14 cellular contexts compared by ENCODE assay signal in the genomic region with DNA sequence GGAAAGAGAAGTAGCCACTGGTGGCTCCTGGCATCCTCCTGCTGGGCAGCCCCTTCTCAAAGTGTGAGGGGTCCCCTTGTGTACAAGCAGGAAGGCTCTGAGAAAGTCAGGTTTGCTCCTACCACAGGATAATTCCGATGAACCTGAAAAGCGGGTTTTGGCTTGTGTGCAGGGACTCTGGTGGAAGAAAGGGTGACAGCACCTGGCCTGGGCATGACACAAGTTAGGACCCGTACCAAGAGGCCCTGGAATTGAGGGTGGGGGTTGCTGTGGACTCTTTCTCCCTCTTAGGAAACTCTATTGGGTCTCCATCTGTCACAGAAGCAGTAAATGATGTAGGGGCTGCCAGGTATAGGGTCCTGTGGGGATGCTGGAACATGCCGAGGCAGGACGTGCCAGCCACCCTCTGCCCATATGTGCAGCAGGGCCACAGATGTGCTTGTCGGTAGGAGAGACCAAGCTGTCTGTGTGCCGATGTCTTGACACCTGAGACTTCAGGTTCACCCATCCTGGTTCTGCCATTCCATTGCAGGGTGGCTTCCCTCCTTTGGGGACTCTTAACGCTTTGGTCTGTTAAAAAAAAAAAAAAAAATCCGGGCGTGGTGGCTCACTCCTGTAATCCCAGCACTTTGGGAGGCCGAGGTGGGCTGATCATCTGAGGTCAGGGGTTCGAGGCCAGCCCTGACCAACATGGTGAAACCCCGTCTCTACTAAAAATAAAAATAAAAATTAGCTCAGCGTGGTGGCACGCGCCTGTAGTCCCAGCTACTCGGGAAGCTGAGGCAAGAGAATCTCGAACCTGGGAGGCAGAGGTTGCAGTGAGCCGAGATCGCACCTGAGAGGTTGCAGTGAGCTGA. TPM values are rescaled to one million over a fixed set of nuclear protein-coding genes. Genes with fewer than 3 reads are reported as not detected.
A peak's percentile ranks its signal among the peaks of the same experiment; 100 is the strongest.
DNase-seq lines count a peak whose midpoint lies in the region; ATAC-seq and TF ChIP-seq lines count a peak whose summit lies in the region.
"Had no signal": no experiment of that assay in that cellular context is flagged by ENCODE, and none has a peak within 500 bp of the region (broad histone marks: within the 10 kb centered on the region; RNA-seq: fewer than 3 reads in every experiment).

No MANE protein-coding gene starts in this region.

- no peak overlapping the region for H2BK15ac ChIP-seq in H9 (ENCODE audit: low read depth, low read length)

- H2AFZ ChIP-seq in H9 (ENCODE audit: low read length): no peak overlapping the region
- no peak overlapping the region for H2AFZ ChIP-seq in smooth muscle cell (ENCODE audit: low read depth)

- no peak overlapping the region for H3K4ac ChIP-seq in H9 (ENCODE audit: low read depth, low read length)

- no peak overlapping the region for H3K4me2 ChIP-seq in H9 (ENCODE audit: insufficient read depth, insufficient read length, low read length)
- H3K4me2 ChIP-seq in smooth muscle cell: no peak overlapping the region

- H3K27ac ChIP-seq in H9 (ENCODE audit: insufficient read length, low read depth, low read length) (no peak overlapping the region), smooth muscle cell (ENCODE audit: low read depth) (peak overlapping the region; percentile 96)
- H3K27ac ChIP-seq: pancreas, vagina had no signal

- H3K27me3 ChIP-seq in H9 (ENCODE audit: insufficient read depth, low read length) (no peaks in the 10 kb centered on the region), smooth muscle cell (ENCODE audit: low read depth) (no peaks in the 10 kb centered on the region)
- H3K27me3 ChIP-seq: pancreas, vagina had no signal

- no peak overlapping the region for H2BK12ac ChIP-seq in H9 (ENCODE audit: insufficient read length, low read depth, low read length)

- CTCF ChIA-PET in activated naive CD4-positive, alpha-beta T cell treated with anti-CD3 and anti-CD28 coated beads, Interleukin-2, amount 10 ng/mL, durations not matched to agents 7 days and 5 days (lab: Charles Lee): no interaction called here
- CTCF ChIA-PET in activated naive CD4-positive, alpha-beta T cell treated with anti-CD3 and anti-CD28 coated beads for 36 hours (lab: Charles Lee): no interaction called here

- H3K14ac ChIP-seq in H9 (ENCODE audit: insufficient read depth, low read length): no peak overlapping the region

- H3K27ac Mint-ChIP-seq in activated naive CD4-positive, alpha-beta T cell treated with anti-CD3 and anti-CD28 coated beads, Interleukin-2, amount 10 ng/mL, durations not matched to agents 7 days and 5 days: no peak overlapping the region
- no peak overlapping the region for H3K27ac Mint-ChIP-seq in activated naive CD4-positive, alpha-beta T cell treated with anti-CD3 and anti-CD28 coated beads for 36 hours
- H3K27ac Mint-ChIP-seq in H9: no peak overlapping the region
- peak overlapping the region; percentile 41 to 73 for H3K27ac Mint-ChIP-seq in effector memory CD8-positive, alpha-beta T cell
- no peak overlapping the region for H3K27ac Mint-ChIP-seq in activated CD4-positive, alpha-beta T cell treated with anti-CD3 and anti-CD28 coated beads, Interleukin-2, amount 10 ng/mL, durations not matched to agents 24 days and 14 days
- H3K27ac Mint-ChIP-seq in nephron progenitor cell: no peak overlapping the region

- peaks cover 29% of the 10 kb centered on the region for H3F3A ChIP-seq in smooth muscle cell (ENCODE audit: low read depth)

- H4K91ac ChIP-seq in H9 (ENCODE audit: insufficient read length, low read depth, low read length): no peak overlapping the region

- H3K9me3 ChIP-seq in H9 (ENCODE audit: control insufficient read depth, low read depth, low read length): no peaks in the 10 kb centered on the region
- no peaks in the 10 kb centered on the region for H3K9me3 ChIP-seq in smooth muscle cell (replicated peaks; ENCODE audit: low read depth)
- H3K9me3 ChIP-seq: pancreas had no signal

- no peak overlapping the region for H3K4me3 ChIP-seq in smooth muscle cell
- H3K4me3 ChIP-seq: pancreas, vagina had no signal

- H3K36me3 ChIP-seq in smooth muscle cell (ENCODE audit: low read depth): no peaks in the 10 kb centered on the region

- no peak overlapping the region for H2BK5ac ChIP-seq in H9 (ENCODE audit: insufficient read length, low read length)

- TF ChIP-seq CTCF in H9 (conservative IDR thresholded peaks at IDR 0.05): no peak
- no peak for TF ChIP-seq CTCF in smooth muscle cell (IDR thresholded peaks at IDR 0.05; ENCODE audit: borderline replicate concordance, insufficient read depth, poor library complexity, severe bottlenecking)
- TF ChIP-seq CTCF in nephron progenitor cell (IDR thresholded peaks at IDR 0.05): no peak

- H4K20me1 ChIP-seq in H9 (ENCODE audit: control insufficient read depth, insufficient read depth, insufficient read length): peaks cover 2% of the 10 kb centered on the region
- peaks cover 100% of the 10 kb centered on the region for H4K20me1 ChIP-seq in smooth muscle cell (ENCODE audit: low read depth)

- no peak overlapping the region for H4K5ac ChIP-seq in H9 (ENCODE audit: insufficient read length, low read depth, low read length)

- no peak overlapping the region for H3K56ac ChIP-seq in H9 (ENCODE audit: insufficient read length, low read depth, low read length)

- H3K27me3 Mint-ChIP-seq in activated naive CD4-positive, alpha-beta T cell treated with anti-CD3 and anti-CD28 coated beads, Interleukin-2, amount 10 ng/mL, durations not matched to agents 7 days and 5 days: no peaks in the 10 kb centered on the region
- no peaks in the 10 kb centered on the region for H3K27me3 Mint-ChIP-seq in activated naive CD4-positive, alpha-beta T cell treated with anti-CD3 and anti-CD28 coated beads for 36 hours (ENCODE audit: low read depth)
- H3K27me3 Mint-ChIP-seq in H9 (ENCODE audit: low read depth) (no peaks in the 10 kb centered on the region), nephron progenitor cell (ENCODE audit: low read depth, poor library complexity) (peaks cover 3% of the 10 kb centered on the region)
- H3K27me3 Mint-ChIP-seq in effector memory CD8-positive, alpha-beta T cell: no peaks in the 10 kb centered on the region
- no peaks in the 10 kb centered on the region for H3K27me3 Mint-ChIP-seq in activated CD4-positive, alpha-beta T cell treated with anti-CD3 and anti-CD28 coated beads, Interleukin-2, amount 10 ng/mL, durations not matched to agents 24 days and 14 days

- H2AK5ac ChIP-seq in H9 (ENCODE audit: insufficient read length, low read length): no peak overlapping the region

- peaks cover 78% of the 10 kb centered on the region for H3K36me3 Mint-ChIP-seq in activated naive CD4-positive, alpha-beta T cell treated with anti-CD3 and anti-CD28 coated beads, Interleukin-2, amount 10 ng/mL, durations not matched to agents 7 days and 5 days
- H3K36me3 Mint-ChIP-seq in activated naive CD4-positive, alpha-beta T cell treated with anti-CD3 and anti-CD28 coated beads for 36 hours (ENCODE audit: low read depth): peaks cover 62% of the 10 kb centered on the region
- H3K36me3 Mint-ChIP-seq in H9 (ENCODE audit: insufficient read depth in 1 of 3, low read depth in 3 of 3) (peaks cover 44 to 52% (median 45%) of the 10 kb centered on the region in 3 experiments), nephron progenitor cell (ENCODE audit: low read depth) (peaks cover 78% of the 10 kb centered on the region)
- peaks cover 90% of the 10 kb centered on the region for H3K36me3 Mint-ChIP-seq in effector memory CD8-positive, alpha-beta T cell (ENCODE audit: insufficient read depth)
- H3K36me3 Mint-ChIP-seq in activated CD4-positive, alpha-beta T cell treated with anti-CD3 and anti-CD28 coated beads, Interleukin-2, amount 10 ng/mL, durations not matched to agents 24 days and 14 days (ENCODE audit: low read depth): peaks cover 72% of the 10 kb centered on the region

- peaks cover 14% of the 10 kb centered on the region for H3K79me1 ChIP-seq in H9 (ENCODE audit: insufficient read depth, low read depth, low read length, poor library complexity, severe bottlenecking)

- H3K4me1 ChIP-seq in H9 (ENCODE audit: insufficient read depth, low read length): no peaks in the 10 kb centered on the region
- H3K4me1 ChIP-seq in smooth muscle cell (ENCODE audit: low read depth): peaks cover 5% of the 10 kb centered on the region

- no peak overlapping the region for H2BK20ac ChIP-seq in H9 (ENCODE audit: low read depth, low read length, poor library complexity, severe bottlenecking)

- H3K4me1 Mint-ChIP-seq in activated naive CD4-positive, alpha-beta T cell treated with anti-CD3 and anti-CD28 coated beads, Interleukin-2, amount 10 ng/mL, durations not matched to agents 7 days and 5 days: peaks cover 47% of the 10 kb centered on the region
- peaks cover 56% of the 10 kb centered on the region for H3K4me1 Mint-ChIP-seq in activated naive CD4-positive, alpha-beta T cell treated with anti-CD3 and anti-CD28 coated beads for 36 hours (ENCODE audit: low read depth)
- H3K4me1 Mint-ChIP-seq in H9 (peaks cover 12 to 23% of the 10 kb centered on the region in 2 experiments; a peak in 3 of 4 replicates), nephron progenitor cell (peaks cover 16% of the 10 kb centered on the region)
- H3K4me1 Mint-ChIP-seq in effector memory CD8-positive, alpha-beta T cell (ENCODE audit: low read depth in 2 of 2): peaks cover 59 to 71% of the 10 kb centered on the region in 2 donors
- H3K4me1 Mint-ChIP-seq in activated CD4-positive, alpha-beta T cell treated with anti-CD3 and anti-CD28 coated beads, Interleukin-2, amount 10 ng/mL, durations not matched to agents 24 days and 14 days: peaks cover 27% of the 10 kb centered on the region

- H3K79me2 ChIP-seq in H9 (ENCODE audit: insufficient read depth, low read length) (peaks cover 74% of the 10 kb centered on the region), smooth muscle cell (ENCODE audit: low read depth) (peaks cover 100% of the 10 kb centered on the region)

- peaks cover 22% of the 10 kb centered on the region for H3K9me3 Mint-ChIP-seq in activated naive CD4-positive, alpha-beta T cell treated with anti-CD3 and anti-CD28 coated beads, Interleukin-2, amount 10 ng/mL, durations not matched to agents 7 days and 5 days
- peaks cover 15% of the 10 kb centered on the region for H3K9me3 Mint-ChIP-seq in activated naive CD4-positive, alpha-beta T cell treated with anti-CD3 and anti-CD28 coated beads for 36 hours
- peaks cover 8 to 11% of the 10 kb centered on the region in 2 experiments for H3K9me3 Mint-ChIP-seq in H9
- H3K9me3 Mint-ChIP-seq in effector memory CD8-positive, alpha-beta T cell: no peaks in the 10 kb centered on the region
- H3K9me3 Mint-ChIP-seq in activated CD4-positive, alpha-beta T cell treated with anti-CD3 and anti-CD28 coated beads, Interleukin-2, amount 10 ng/mL, durations not matched to agents 24 days and 14 days: peaks cover 11% of the 10 kb centered on the region
- peaks cover 50% of the 10 kb centered on the region for H3K9me3 Mint-ChIP-seq in nephron progenitor cell

- no peak overlapping the region for H2BK120ac ChIP-seq in H9 (ENCODE audit: low read depth, low read length, poor library complexity, severe bottlenecking)

- intact Hi-C loops in activated naive CD4-positive, alpha-beta T cell treated with anti-CD3 and anti-CD28 coated beads for 36 hours (cut with micrococcal nuclease): no loop called here
- intact Hi-C loops in activated CD4-positive, alpha-beta T cell treated with anti-CD3 and anti-CD28 coated beads, Interleukin-2, amount 10 ng/mL, durations not matched to agents 24 days and 14 days (cut with micrococcal nuclease): no loop called here

- H3K9ac ChIP-seq in H9 (ENCODE audit: extremely low read depth, insufficient read length, low read length) (no peak overlapping the region), smooth muscle cell (ENCODE audit: low read depth) (no peak overlapping the region)

- no peak overlapping the region for H3K4me3 Mint-ChIP-seq in activated naive CD4-positive, alpha-beta T cell treated with anti-CD3 and anti-CD28 coated beads, Interleukin-2, amount 10 ng/mL, durations not matched to agents 7 days and 5 days
- H3K4me3 Mint-ChIP-seq in activated naive CD4-positive, alpha-beta T cell treated with anti-CD3 and anti-CD28 coated beads for 36 hours: no peak overlapping the region
- H3K4me3 Mint-ChIP-seq in H9: no peak overlapping the region
- peak overlapping the region in 1 of 2 donors; percentile 8 for H3K4me3 Mint-ChIP-seq in effector memory CD8-positive, alpha-beta T cell
- no peak overlapping the region for H3K4me3 Mint-ChIP-seq in activated CD4-positive, alpha-beta T cell treated with anti-CD3 and anti-CD28 coated beads, Interleukin-2, amount 10 ng/mL, durations not matched to agents 24 days and 14 days
- no peak overlapping the region for H3K4me3 Mint-ChIP-seq in nephron progenitor cell

- H3K23ac ChIP-seq in H9 (ENCODE audit: insufficient read length, low read depth, low read length): no peak overlapping the region

- WGBS in H9 (ENCODE audit: extremely low coverage, insufficient read length, low lambda C conversion rate): no CpG with 5 or more reads among the region's 20 CpGs
- whole genome bisulfite sequencing in smooth muscle cell (ENCODE audit: low lambda C conversion rate): 90% methylated on average over 20 of the region's 20 CpGs

- ATAC-seq in effector memory CD8-positive, alpha-beta T cell (replicated peaks): no peak
- ATAC-seq in HG02763 (IDR thresholded peaks at IDR 0.05; ENCODE audit: unreplicated experiment): no peak
- ATAC-seq: pancreas had no signal

- no peak overlapping the region for H4K8ac ChIP-seq in H9 (replicated peaks; ENCODE audit: insufficient read length, low read depth, low read length)

- no peak overlapping the region for H3T11ph ChIP-seq in H9 (ENCODE audit: low read length)

- no peaks in the 10 kb centered on the region for H3K23me2 ChIP-seq in H9 (ENCODE audit: insufficient read length, low read depth, low read length, poor library complexity, severe bottlenecking)

- peak; percentile 18 for DNase-seq in activated naive CD4-positive, alpha-beta T cell treated with anti-CD3 and anti-CD28 coated beads, Interleukin-2, amount 10 ng/mL, durations not matched to agents 7 days and 5 days
- no peak for DNase-seq in activated naive CD4-positive, alpha-beta T cell treated with anti-CD3 and anti-CD28 coated beads for 36 hours
- DNase-seq in H9: peak; percentile 12
- no peak for DNase-seq in effector memory CD8-positive, alpha-beta T cell
- DNase-seq in smooth muscle cell (lab: John Stamatoyannopoulos, UW; ENCODE audit: unreplicated experiment): no peak
- no peak for DNase-seq in activated CD4-positive, alpha-beta T cell treated with anti-CD3 and anti-CD28 coated beads, Interleukin-2, amount 10 ng/mL, durations not matched to agents 24 days and 14 days
- DNase-seq in nephron progenitor cell: no peak
- DNase-seq: activated CD4-positive, alpha-beta T cell treated with anti-CD3 and anti-CD28 coated beads for 48 hours; dermis blood vessel endothelial cell; NCI-H1417 treated with DMSO at 0.1 percent for 48 hours; NCI-H2227 treated with DMSO at 0.1 percent for 48 hours had no signal

- H3K18ac ChIP-seq in H9 (ENCODE audit: insufficient read length, low read depth, low read length): no peak overlapping the region

RNA-seq across cellular contexts. Expression of gene C1orf35, which starts 9.8 kb away (rescaled TPM):
- 10 to 100 TPM; 14.5 to 16.2 TPM for total RNA-seq in activated naive CD4-positive, alpha-beta T cell treated with anti-CD3 and anti-CD28 coated beads for 36 hours
- 31.0 and 31.3 TPM in 2 replicates for total RNA-seq in H9 (2021)
- 5.2 and 7.6 TPM in 2 replicates for total RNA-seq in smooth muscle cell
- 18.7 and 31.1 TPM in 2 replicates for polyA plus RNA-seq in smooth muscle cell
- 27.5 and 33.0 TPM in 2 replicates for total RNA-seq in activated CD4-positive, alpha-beta T cell treated with anti-CD3 and anti-CD28 coated beads, Interleukin-2, amount 10 ng/mL, durations not matched to agents 24 days and 14 days

RNA-seq across cellular contexts. Expression of gene ARF1, which starts 10.8 kb away (rescaled TPM):
- total RNA-seq in activated naive CD4-positive, alpha-beta T cell treated with anti-CD3 and anti-CD28 coated beads for 36 hours: 100 to 1,000 TPM; 346 to 358 TPM
- total RNA-seq in H9 (2021) (258 and 279 TPM in 2 replicates), smooth muscle cell (209 and 237 TPM in 2 replicates)
- polyA plus RNA-seq in smooth muscle cell: 615 and 698 TPM in 2 replicates
- total RNA-seq in activated CD4-positive, alpha-beta T cell treated with anti-CD3 and anti-CD28 coated beads, Interleukin-2, amount 10 ng/mL, durations not matched to agents 24 days and 14 days: 388 and 395 TPM in 2 replicates

RNA-seq across cellular contexts. Expression of gene MRPL55, which starts 15.8 kb away (rescaled TPM):
- 10 to 100 TPM; 45.5 TPM for total RNA-seq in activated naive CD4-positive, alpha-beta T cell treated with anti-CD3 and anti-CD28 coated beads for 36 hours
- 56.9 and 62.3 TPM in 2 replicates for total RNA-seq in H9 (2021)
- 72.8 and 83.4 TPM in 2 replicates for total RNA-seq in smooth muscle cell
- polyA plus RNA-seq in smooth muscle cell: 169 and 178 TPM in 2 replicates
- total RNA-seq in activated CD4-positive, alpha-beta T cell treated with anti-CD3 and anti-CD28 coated beads, Interleukin-2, amount 10 ng/mL, durations not matched to agents 24 days and 14 days: 55.2 and 62.2 TPM in 2 replicates

RNA-seq across cellular contexts. Expression of gene GUK1, which starts 46.8 kb away (rescaled TPM):
- 100 to 1,000 TPM; 206 TPM for total RNA-seq in activated naive CD4-positive, alpha-beta T cell treated with anti-CD3 and anti-CD28 coated beads for 36 hours
- total RNA-seq in H9 (2021) (88.2 and 94.3 TPM in 2 replicates), smooth muscle cell (165 and 205 TPM in 2 replicates)
- 460 and 465 TPM in 2 replicates for polyA plus RNA-seq in smooth muscle cell
- 211 and 222 TPM in 2 replicates for total RNA-seq in activated CD4-positive, alpha-beta T cell treated with anti-CD3 and anti-CD28 coated beads, Interleukin-2, amount 10 ng/mL, durations not matched to agents 24 days and 14 days

RNA-seq across cellular contexts. Expression of gene GJC2, which starts 56.5 kb away (rescaled TPM):
- total RNA-seq in activated naive CD4-positive, alpha-beta T cell treated with anti-CD3 and anti-CD28 coated beads for 36 hours: under 1 TPM; 0.17 to 0.25 TPM
- 1.4 and 1.6 TPM in 2 replicates for total RNA-seq in H9 (2021)
- 0.13 TPM in 1 of 2 replicates, not detected in the other for total RNA-seq in smooth muscle cell
- polyA plus RNA-seq in smooth muscle cell: 0.29 and 0.63 TPM in 2 replicates
- 0.69 and 0.96 TPM in 2 replicates for total RNA-seq in activated CD4-positive, alpha-beta T cell treated with anti-CD3 and anti-CD28 coated beads, Interleukin-2, amount 10 ng/mL, durations not matched to agents 24 days and 14 days

Comparison
In these comparisons a context has a peak if more than half of its experiments do, and no peak if none do; other contexts are left out.
1. DNase-seq: peak in activated naive CD4-positive, alpha-beta T cell treated with anti-CD3 and anti-CD28 coated beads, Interleukin-2, amount 10 ng/mL, durations not matched to agents 7 days and 5 days (single experiment) and H9 (single experiment); none in activated naive CD4-positive, alpha-beta T cell treated with anti-CD3 and anti-CD28 coated beads for 36 hours (single experiment), effector memory CD8-positive, alpha-beta T cell (0 of 3), smooth muscle cell (single experiment), activated CD4-positive, alpha-beta T cell treated with anti-CD3 and anti-CD28 coated beads, Interleukin-2, amount 10 ng/mL, durations not matched to agents 24 days and 14 days (single experiment) and nephron progenitor cell (single experiment).
2. H3K27ac Mint-ChIP-seq: peak in effector memory CD8-positive, alpha-beta T cell (2 of 2); none in activated naive CD4-positive, alpha-beta T cell treated with anti-CD3 and anti-CD28 coated beads, Interleukin-2, amount 10 ng/mL, durations not matched to agents 7 days and 5 days (single experiment), activated naive CD4-positive, alpha-beta T cell treated with anti-CD3 and anti-CD28 coated beads for 36 hours (single experiment), H9 (0 of 3), activated CD4-positive, alpha-beta T cell treated with anti-CD3 and anti-CD28 coated beads, Interleukin-2, amount 10 ng/mL, durations not matched to agents 24 days and 14 days (single experiment) and nephron progenitor cell (single experiment).